1 cellular context compared by ENCODE assay signal in the genomic region with DNA sequence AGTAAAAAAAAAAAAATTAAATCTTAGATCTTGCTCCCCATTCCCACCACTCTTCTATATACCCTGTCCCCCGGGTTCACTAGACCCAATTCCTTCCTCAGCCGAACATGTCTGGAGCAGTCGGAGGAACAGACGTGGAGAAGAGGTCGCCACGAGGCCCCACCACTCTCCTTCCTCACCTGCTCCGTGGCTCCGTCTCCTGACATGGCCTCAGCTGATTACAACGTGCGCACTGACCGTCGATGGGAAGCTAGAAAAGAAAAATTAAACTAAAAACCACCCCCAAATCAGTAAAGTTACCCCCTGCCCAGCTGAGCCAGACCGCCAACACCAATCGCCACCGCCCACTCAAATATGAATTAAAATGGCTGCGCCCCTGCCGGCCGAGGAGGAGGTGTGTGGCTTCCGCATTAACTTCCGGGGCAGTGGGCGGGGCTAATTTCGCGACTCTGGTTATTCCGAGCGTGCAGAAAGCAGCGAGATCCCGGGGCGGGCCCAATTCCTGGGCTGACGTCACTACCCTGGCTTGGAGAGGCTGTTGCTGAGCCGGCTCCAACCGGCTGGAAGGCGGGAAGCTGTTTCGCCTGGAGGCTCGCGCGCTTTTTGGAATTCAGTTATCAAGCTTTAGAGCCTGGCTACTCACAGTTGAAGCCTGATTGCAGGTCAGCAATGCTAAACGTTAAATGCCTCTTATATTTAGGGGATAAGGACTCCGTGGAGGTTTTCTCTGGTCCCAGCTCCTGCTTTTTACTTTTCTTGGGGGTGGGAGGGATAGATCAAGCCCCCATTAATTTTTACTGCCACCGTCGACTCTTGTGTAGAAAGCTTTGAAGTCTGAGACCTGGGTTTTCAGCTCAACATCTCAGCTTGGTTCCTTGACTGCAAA.
TF ChIP-seq lines count a peak whose summit lies in the region.

A gene (minus strand): TSS at position 361 of the 886 bp plus-strand sequence. CDS start 155 bp downstream, at position 206.

TF ChIP-seq in A549, 52 proteins besides CTCF, POLR2A, EP300 and RAD21 (continued from another document):
- TF ChIP-seq MAZ (IDR thresholded peaks at IDR 0.05; ENCODE audit: borderline replicate concordance, low read depth, low read length) (no peak), NPAS2 (CRISPR knock-in tag; IDR thresholded peaks at IDR 0.05; ENCODE audit: borderline replicate concordance) (no peak), MAFK (IDR thresholded peaks at IDR 0.05; ENCODE audit: partially characterized antibody) (no peak), HDAC2 (IDR thresholded peaks at IDR 0.05) (no peak), CHD2 (IDR thresholded peaks at IDR 0.05; ENCODE audit: low read length, partially characterized antibody) (peak; percentile 15), HOXA7 (CRISPR knock-in tag; IDR thresholded peaks at IDR 0.05) (peak; percentile 75), FOSB (CRISPR knock-in tag; IDR thresholded peaks at IDR 0.05) (no peak), EHF (CRISPR knock-in tag; IDR thresholded peaks at IDR 0.05) (peak; percentile 94), KDM5A (IDR thresholded peaks at IDR 0.05) (peak; percentile 56; the same call in 1 of the 2 replicates), HOXB13 (CRISPR knock-in tag; IDR thresholded peaks at IDR 0.05; ENCODE audit: low read depth) (peak; percentile 84), TP53 (CRISPR knock-in tag; IDR thresholded peaks at IDR 0.05) (0 out of 2 replicates have a peak, but pooled peaks have one; percentile 23), CHD4 (IDR thresholded peaks at IDR 0.05; ENCODE audit: borderline replicate concordance) (no peak), MYC (IDR thresholded peaks at IDR 0.05; ENCODE audit: borderline replicate concordance, low read length) (peak; percentile 80; the same call in 1 of the 2 replicates), RCOR1 (IDR thresholded peaks at IDR 0.05; ENCODE audit: low read depth, low read length) (no peak), KDM1A (IDR thresholded peaks at IDR 0.05; ENCODE audit: low read depth) (no peak), HEYL (CRISPR knock-in tag; IDR thresholded peaks at IDR 0.05) (no peak), RFX5 (IDR thresholded peaks at IDR 0.05) (0 out of 2 replicates have a peak, but pooled peaks have one; percentile 35), EHMT2 (IDR thresholded peaks at IDR 0.05; ENCODE audit: low read depth) (no peak), NR3C1 (IDR thresholded peaks at IDR 0.05) (no peak), JUN (IDR thresholded peaks at IDR 0.05) (peak; percentile 78 to 94; a peak in 4 of 5 replicates), BHLHE40 (IDR thresholded peaks at IDR 0.05; ENCODE audit: low read depth, low read length) (no peak), CEBPB (IDR thresholded peaks at IDR 0.05) (0 out of 4 replicates have a peak, but pooled peaks of 1 of the 2 experiments have one; percentile 3), JUNB (IDR thresholded peaks at IDR 0.05) (no peak), PHF8 (IDR thresholded peaks at IDR 0.05; ENCODE audit: borderline replicate concordance, low read depth) (peak; percentile 83), RARB (CRISPR knock-in tag; IDR thresholded peaks at IDR 0.05) (no peak), TFCP2L1 (CRISPR knock-in tag; IDR thresholded peaks at IDR 0.05) (no peak), HOXB5 (CRISPR knock-in tag; IDR thresholded peaks at IDR 0.05) (peak; percentile 79), GATA3 (IDR thresholded peaks at IDR 0.05; ENCODE audit: borderline replicate concordance) (peak; percentile 45; the same call in 1 of the 2 replicates)
- TF ChIP-seq, protein P1, sequence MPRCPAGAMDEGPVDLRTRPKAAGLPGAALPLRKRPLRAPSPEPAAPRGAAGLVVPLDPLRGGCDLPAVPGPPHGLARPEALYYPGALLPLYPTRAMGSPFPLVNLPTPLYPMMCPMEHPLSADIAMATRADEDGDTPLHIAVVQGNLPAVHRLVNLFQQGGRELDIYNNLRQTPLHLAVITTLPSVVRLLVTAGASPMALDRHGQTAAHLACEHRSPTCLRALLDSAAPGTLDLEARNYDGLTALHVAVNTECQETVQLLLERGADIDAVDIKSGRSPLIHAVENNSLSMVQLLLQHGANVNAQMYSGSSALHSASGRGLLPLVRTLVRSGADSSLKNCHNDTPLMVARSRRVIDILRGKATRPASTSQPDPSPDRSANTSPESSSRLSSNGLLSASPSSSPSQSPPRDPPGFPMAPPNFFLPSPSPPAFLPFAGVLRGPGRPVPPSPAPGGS (IDR thresholded peaks at IDR 0.05): peak; percentile 73; the same call in 1 of the 3 replicates
- TF ChIP-seq, protein P2, sequence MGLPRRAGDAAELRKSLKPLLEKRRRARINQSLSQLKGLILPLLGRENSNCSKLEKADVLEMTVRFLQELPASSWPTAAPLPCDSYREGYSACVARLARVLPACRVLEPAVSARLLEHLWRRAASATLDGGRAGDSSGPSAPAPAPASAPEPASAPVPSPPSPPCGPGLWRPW (IDR thresholded peaks at IDR 0.05): no peak
- TF ChIP-seq, protein P3, sequence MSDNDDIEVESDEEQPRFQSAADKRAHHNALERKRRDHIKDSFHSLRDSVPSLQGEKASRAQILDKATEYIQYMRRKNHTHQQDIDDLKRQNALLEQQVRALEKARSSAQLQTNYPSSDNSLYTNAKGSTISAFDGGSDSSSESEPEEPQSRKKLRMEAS (IDR thresholded peaks at IDR 0.05): peak; percentile 97
- TF ChIP-seq, protein P4, sequence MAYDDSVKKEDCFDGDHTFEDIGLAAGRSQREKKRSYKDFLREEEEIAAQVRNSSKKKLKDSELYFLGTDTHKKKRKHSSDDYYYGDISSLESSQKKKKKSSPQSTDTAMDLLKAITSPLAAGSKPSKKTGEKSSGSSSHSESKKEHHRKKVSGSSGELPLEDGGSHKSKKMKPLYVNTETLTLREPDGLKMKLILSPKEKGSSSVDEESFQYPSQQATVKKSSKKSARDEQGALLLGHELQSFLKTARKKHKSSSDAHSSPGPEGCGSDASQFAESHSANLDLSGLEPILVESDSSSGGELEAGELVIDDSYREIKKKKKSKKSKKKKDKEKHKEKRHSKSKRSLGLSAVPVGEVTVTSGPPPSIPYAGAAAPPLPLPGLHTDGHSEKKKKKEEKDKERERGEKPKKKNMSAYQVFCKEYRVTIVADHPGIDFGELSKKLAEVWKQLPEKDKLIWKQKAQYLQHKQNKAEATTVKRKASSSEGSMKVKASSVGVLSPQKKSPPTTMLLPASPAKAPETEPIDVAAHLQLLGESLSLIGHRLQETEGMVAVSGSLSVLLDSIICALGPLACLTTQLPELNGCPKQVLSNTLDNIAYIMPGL (CRISPR knock-in tag; IDR thresholded peaks at IDR 0.05; ENCODE audit: borderline replicate concordance): 0 out of 2 replicates have a peak, but pooled peaks have one; percentile 32
- TF ChIP-seq, protein P5, sequence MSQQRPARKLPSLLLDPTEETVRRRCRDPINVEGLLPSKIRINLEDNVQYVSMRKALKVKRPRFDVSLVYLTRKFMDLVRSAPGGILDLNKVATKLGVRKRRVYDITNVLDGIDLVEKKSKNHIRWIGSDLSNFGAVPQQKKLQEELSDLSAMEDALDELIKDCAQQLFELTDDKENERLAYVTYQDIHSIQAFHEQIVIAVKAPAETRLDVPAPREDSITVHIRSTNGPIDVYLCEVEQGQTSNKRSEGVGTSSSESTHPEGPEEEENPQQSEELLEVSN (IDR thresholded peaks at IDR 0.05; ENCODE audit: borderline replicate concordance, low read depth): peak; percentile 99
